24 cellular contexts compared by ENCODE assay signal in the genomic region with DNA sequence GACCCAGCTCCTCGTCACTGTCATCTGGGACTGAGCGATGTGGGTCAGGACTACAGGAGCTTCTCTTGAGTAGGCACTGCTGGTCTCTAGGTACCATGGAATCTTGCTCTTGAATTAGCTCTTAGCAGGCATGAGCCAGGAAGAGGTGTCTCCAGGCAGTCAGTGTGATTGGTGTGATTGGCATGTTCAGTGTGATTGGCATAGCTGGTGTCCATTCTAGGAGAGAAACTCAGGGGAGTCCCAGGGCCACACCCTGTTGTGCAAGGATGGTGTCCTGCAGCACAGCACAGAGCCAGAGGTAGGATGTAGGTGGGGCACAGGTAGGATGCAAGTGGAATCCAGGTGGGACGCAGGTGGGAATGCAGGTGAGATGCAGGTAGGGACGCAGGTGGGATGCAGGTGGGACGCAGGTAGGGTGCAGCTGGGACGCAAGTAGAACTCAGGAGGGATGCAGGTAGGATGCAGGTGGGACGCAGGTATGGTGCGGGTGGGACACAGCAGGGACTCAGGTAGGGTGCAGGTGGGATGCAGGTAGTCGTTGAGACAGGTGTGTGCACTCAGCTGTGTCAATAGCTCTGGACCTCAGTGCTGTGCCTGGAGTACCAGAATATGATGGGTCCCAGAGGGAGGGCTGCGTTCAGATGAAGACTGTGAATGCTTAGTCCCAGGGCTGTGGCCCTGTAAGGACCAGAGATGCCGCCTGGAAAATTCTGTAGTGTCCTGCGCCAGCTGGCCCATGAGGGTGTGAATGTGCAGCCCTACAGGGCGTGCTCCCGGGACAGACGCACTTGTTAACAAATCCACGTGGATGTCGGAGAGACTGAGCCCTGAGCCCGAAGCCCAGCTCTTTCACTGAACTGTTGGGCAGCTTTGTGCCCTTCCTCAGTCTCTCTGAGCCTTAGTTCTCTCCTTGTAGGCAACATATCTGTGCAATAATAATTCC.
DNase-seq lines count a peak whose midpoint lies in the region; ATAC-seq and TF ChIP-seq lines count a peak whose summit lies in the region.
"Had no signal": no experiment of that assay in that cellular context is flagged by ENCODE, and none has a peak within 500 bp of the region (broad histone marks: within the 10 kb centered on the region; RNA-seq: fewer than 3 reads in every experiment).

No MANE protein-coding gene starts in this region.

- peak overlapping the region; percentile 80 for H3K4me2 ChIP-seq in BLaER1
- H3K4me2 ChIP-seq in BLaER1 treated with 17β-estradiol and CSF1 and Interleukin-3, amounts not matched to agents 10 nM and 100 nM = peak overlapping the region; percentile 68 to 90 (median 81)
- H3K4me2 ChIP-seq: PC-9, SK-N-SH had no signal

- H3K27ac ChIP-seq in BLaER1 = no peak overlapping the region; the same call in 1 of the 2 replicates
- H3K27ac ChIP-seq in BLaER1 treated with 17β-estradiol and CSF1 and Interleukin-3, amounts not matched to agents 10 nM and 100 nM = peak overlapping the region in 1 of 11 experiments; percentile 38; a peak in 1 of 22 replicates
- H3K27ac ChIP-seq in naive thymus-derived CD4-positive, alpha-beta T cell (ENCODE audit: low read depth, low read length) = no peak overlapping the region
- H3K27ac ChIP-seq: C4-2B, heart right ventricle, PC-9, transverse colon had no signal

- H3K4me1 ChIP-seq in BLaER1 = peaks cover 48% of the 10 kb centered on the region
- peaks cover 39 to 63% (median 55%) of the 10 kb centered on the region in 10 experiments for H3K4me1 ChIP-seq in BLaER1 treated with 17β-estradiol and CSF1 and Interleukin-3, amounts not matched to agents 10 nM and 100 nM
- H3K4me1 ChIP-seq in naive thymus-derived CD4-positive, alpha-beta T cell (ENCODE audit: control insufficient read depth in 2 of 2, insufficient read depth in 2 of 2, low read length in 2 of 2) = peaks cover 6 to 7% of the 10 kb centered on the region in 2 donors

- no peaks in the 10 kb centered on the region for H3K36me3 ChIP-seq in BLaER1
- H3K36me3 ChIP-seq in BLaER1 treated with 17β-estradiol and CSF1 and Interleukin-3, amounts not matched to agents 10 nM and 100 nM = no peaks in the 10 kb centered on the region
- H3K36me3 ChIP-seq in naive thymus-derived CD4-positive, alpha-beta T cell (ENCODE audit: control insufficient read depth in 2 of 3, insufficient read depth in 3 of 3, low read length in 3 of 3) = no peaks in the 10 kb centered on the region
- H3K36me3 ChIP-seq: heart right ventricle, transverse colon had no signal

- no peaks in the 10 kb centered on the region for H3K27me3 ChIP-seq in BLaER1
- H3K27me3 ChIP-seq in BLaER1 treated with 17β-estradiol and CSF1 and Interleukin-3, amounts not matched to agents 10 nM and 100 nM = no peaks in the 10 kb centered on the region
- H3K27me3 ChIP-seq in naive thymus-derived CD4-positive, alpha-beta T cell (ENCODE audit: control insufficient read depth in 2 of 2, insufficient read depth in 2 of 2, low read length in 2 of 2) = no peaks in the 10 kb centered on the region
- H3K27me3 ChIP-seq: heart right ventricle, transverse colon had no signal

- CTCF ChIA-PET in naive thymus-derived CD4-positive, alpha-beta T cell (lab: Charles Lee) = no interaction called here

- H3K4me3 Mint-ChIP-seq in T-helper 17 cell = peak overlapping the region; percentile 69
- H3K4me3 Mint-ChIP-seq in naive thymus-derived CD4-positive, alpha-beta T cell = peak overlapping the region in 2 of 10 donors; percentile 49 to 80
- H3K4me3 Mint-ChIP-seq: activated T-cell treated with anti-CD3 and anti-CD28 coated beads, Interleukin-2, amount 50 U/mL, for 24 hours had no signal

- no peaks in the 10 kb centered on the region for H3K9me3 ChIP-seq in BLaER1
- no peaks in the 10 kb centered on the region for H3K9me3 ChIP-seq in BLaER1 treated with 17β-estradiol and CSF1 and Interleukin-3, amounts not matched to agents 10 nM and 100 nM (replicated peaks in 1 of 11)
- H3K9me3 ChIP-seq in T-helper 17 cell (ENCODE audit: control insufficient read depth, low read length, poor library complexity, severe bottlenecking) = no peaks in the 10 kb centered on the region
- H3K9me3 ChIP-seq in naive thymus-derived CD4-positive, alpha-beta T cell (ENCODE audit: control insufficient read depth in 2 of 3, low read length in 3 of 3) = no peaks in the 10 kb centered on the region
- H3K9me3 ChIP-seq: heart right ventricle, SK-N-SH, transverse colon had no signal

- H3K4me1 Mint-ChIP-seq in T-helper 17 cell = peaks cover 34% of the 10 kb centered on the region
- peaks cover 8 to 57% (median 14%) of the 10 kb centered on the region in 7 donors for H3K4me1 Mint-ChIP-seq in naive thymus-derived CD4-positive, alpha-beta T cell

- no peaks in the 10 kb centered on the region for H3K36me3 Mint-ChIP-seq in T-helper 17 cell (ENCODE audit: low read depth)
- H3K36me3 Mint-ChIP-seq in naive thymus-derived CD4-positive, alpha-beta T cell = no peaks in the 10 kb centered on the region

- peak overlapping the region; percentile 67 for H3K27ac Mint-ChIP-seq in T-helper 17 cell
- peak overlapping the region in 2 of 9 donors; percentile 40 to 51 for H3K27ac Mint-ChIP-seq in naive thymus-derived CD4-positive, alpha-beta T cell
- H3K27ac Mint-ChIP-seq: activated T-cell treated with anti-CD3 and anti-CD28 coated beads, Interleukin-2, amount 50 U/mL, for 24 hours; IgD-negative memory B cell had no signal

- DNase-seq in T-helper 17 cell (no peak), NOMO-1 treated with dmso at 0.1 percent for 144 hours (lab: John Stamatoyannopoulos, UW; ENCODE audit: unreplicated experiment) (no peak), ACHN (no peak), GM13977 (ENCODE audit: low spot score) (no peak)
- no peak for DNase-seq in naive thymus-derived CD4-positive, alpha-beta T cell
- DNase-seq: activated CD4-positive, CD25-positive, alpha-beta regulatory T cell treated with anti-CD3 and anti-CD28 coated beads, Interleukin-2, amount 50 U/mL, for 72 hours; activated T-cell treated with anti-CD3 and anti-CD28 coated beads, Interleukin-2, amount 50 U/mL, for 24 hours; cerebellar nuclear complex; dermis blood vessel endothelial cell; heart right ventricle; NCI-H1092 treated with DMSO at 0.1 percent for 48 hours; NCI-H2029; NCI-H524 treated with DMSO at 0.1 percent for 48 hours; occipital lobe; PC-9; SK-N-SH; stimulated activated CD4-positive, alpha-beta T cell treated with anti-CD3 and anti-CD28 coated beads, Interleukin-4, amount 100 ng/mL, for 4 hours; transverse colon had no signal

- TF ChIP-seq CTCF in GM13977 (IDR thresholded peaks at IDR 0.05; ENCODE audit: extremely low read depth, insufficient read depth, missing control alignments) = no peak

- peaks cover 0 to 2% (median 0%) of the 10 kb centered on the region in 11 donors for H3K9me3 Mint-ChIP-seq in naive thymus-derived CD4-positive, alpha-beta T cell
- H3K9me3 Mint-ChIP-seq: activated T-cell treated with anti-CD3 and anti-CD28 coated beads, Interleukin-2, amount 50 U/mL, for 24 hours had no signal

- intact Hi-C loops in naive thymus-derived CD4-positive, alpha-beta T cell (cut with micrococcal nuclease) = loop anchor here in 1 of 2 donors (5.0 kb wide), 1 partner anchor 47 kb away; no protein-coding TSS in a partner anchor

- no peak overlapping the region for H3K9ac ChIP-seq in BLaER1
- H3K9ac ChIP-seq in BLaER1 treated with 17β-estradiol and CSF1 and Interleukin-3, amounts not matched to agents 10 nM and 100 nM = no peak overlapping the region
- H3K9ac ChIP-seq: SK-N-SH had no signal

- POLR2A ChIA-PET in naive thymus-derived CD4-positive, alpha-beta T cell (lab: Charles Lee) = no interaction called here

- in situ Hi-C loops in ACHN (cut with HindIII; ENCODE audit: low pct_ligation_motif_present, low pct_unique_long_range_greater_than_20kb, low sequenced_read_pairs) = no loop called here
- in situ Hi-C loops in GM13977 (cut with MboI; ENCODE audit: low pct_unique_long_range_greater_than_20kb, low sequenced_read_pairs, unreplicated experiment) = no loop called here

- H3K27me3 Mint-ChIP-seq in T-helper 17 cell = peaks cover 4% of the 10 kb centered on the region
- H3K27me3 Mint-ChIP-seq in naive thymus-derived CD4-positive, alpha-beta T cell = peaks cover 6 to 29% (median 12%) of the 10 kb centered on the region in 5 donors

- ATAC-seq in T-helper 17 cell = no peak
- ATAC-seq in naive thymus-derived CD4-positive, alpha-beta T cell = peak; percentile 10
- ATAC-seq: HCT116, heart right ventricle, Right ventricle myocardium inferior had no signal

- H3K4me3 ChIP-seq in BLaER1 = no peak overlapping the region
- no peak overlapping the region for H3K4me3 ChIP-seq in BLaER1 treated with 17β-estradiol and CSF1 and Interleukin-3, amounts not matched to agents 10 nM and 100 nM
- H3K4me3 ChIP-seq in naive thymus-derived CD4-positive, alpha-beta T cell (ENCODE audit: low read length) = no peak overlapping the region
- H3K4me3 ChIP-seq: heart right ventricle, PC-9, transverse colon had no signal

- H4K20me1 ChIP-seq in BLaER1 = no peaks in the 10 kb centered on the region
- H4K20me1 ChIP-seq in BLaER1 treated with 17β-estradiol and CSF1 and Interleukin-3, amounts not matched to agents 10 nM and 100 nM = no peaks in the 10 kb centered on the region
